8 cellular contexts compared by ENCODE assay signal in genomic region chr13:40402931-40403412, GRCh38.
A peak's percentile ranks its signal among the peaks of the same experiment; 100 is the strongest.
DNase-seq lines count a peak whose midpoint lies in the region; ATAC-seq, FAIRE-seq and TF ChIP-seq lines count a peak whose summit lies in the region.

No MANE protein-coding gene starts in this region.

- ATAC-seq in HG03025 (IDR thresholded peaks at IDR 0.05; ENCODE audit: low FRiP score, unreplicated experiment), result no peak

- no peak for TF ChIP-seq POLR2A in H54 (IDR thresholded peaks at IDR 0.05; ENCODE audit: low read depth, low read length)

- DNase-seq in COLO829 (ENCODE audit: low spot score) (peak; percentile 73), SW480 (ENCODE audit: low spot score) (peak; percentile 42), glomerular visceral epithelial cell (ENCODE audit: extremely low spot score) (peak; percentile 45), pulmonary artery endothelial cell (ENCODE audit: low read depth, low spot score) (peak; percentile 84), NAMALWA (ENCODE audit: low spot score) (no peak), H54 (ENCODE audit: insufficient read length, low spot score) (no peak)
- DNase-seq in activated naive CD4-positive, alpha-beta T cell (lab: John Stamatoyannopoulos, UW), result no peak

- FAIRE-seq in H54 (lab: Jason Lieb, UNC), result no peak

Comparison
In these comparisons a context has a peak if more than half of its experiments do, and no peak if none do; other contexts are left out.
1. DNase-seq: peak in COLO829 (single experiment), SW480 (single experiment), glomerular visceral epithelial cell (single experiment) and pulmonary artery endothelial cell (single experiment); none in NAMALWA (single experiment), activated naive CD4-positive, alpha-beta T cell (0 of 4) and H54 (single experiment).